In genomic region chr9:19201899-19202891, GRCh38 we compare ENCODE assay signal across 15 cellular contexts. TPM values are rescaled to one million over a fixed set of nuclear protein-coding genes. Genes with fewer than 3 reads are reported as not detected.
DNase-seq lines count a peak whose midpoint lies in the region; ATAC-seq and TF ChIP-seq lines count a peak whose summit lies in the region.
"Had no signal": no experiment of that assay in that cellular context is flagged by ENCODE, and none has a peak within 500 bp of the region (broad histone marks: within the 10 kb centered on the region; RNA-seq: fewer than 3 reads in every experiment).

No MANE protein-coding gene starts in this region.

- H3K36me3 ChIP-seq in body of pancreas (replicated peaks in 1 of 2; ENCODE audit: insufficient read depth in 1 of 2, low read depth in 2 of 2) = no peaks in the 10 kb centered on the region
- H3K36me3 ChIP-seq in mucosa of stomach (ENCODE audit: control insufficient read depth, insufficient read depth, low read length) = no peaks in the 10 kb centered on the region
- H3K36me3 ChIP-seq: ovary had no signal

- no peak for TF ChIP-seq POLR2A in body of pancreas (IDR thresholded peaks at IDR 0.05)

- DNase-seq in LNCaP clone FGC (ENCODE audit: low read depth) (peak; percentile 51), body of pancreas (peak; percentile 27 to 73 (median 42)), HCEC 1CT (no peak), NCI-H510A (lab: John Stamatoyannopoulos, UW) (no peak), NCI-H187 treated with DMSO at 0.1 percent for 48 hours (lab: John Stamatoyannopoulos, UW) (no peak), coronary artery (ENCODE audit: low spot score) (no peak)
- DNase-seq: anterior cingulate cortex; effector memory CD4-positive, alpha-beta T cell; left ventricle myocardium superior; NCI-H748 treated with DMSO at 0.1 percent for 48 hours; stimulated activated CD4-positive, alpha-beta T cell treated with anti-CD3 and anti-CD28 coated beads, Interleukin-1b, Interleukin-23, amount 100 ng/mL, for 48 hours had no signal

- peak; percentile 77 for ATAC-seq in body of pancreas
- ATAC-seq: left ventricle myocardium superior; stimulated activated memory B cell treated with anti-CD40 and anti-IgM and Interleukin-4, amounts not matched to agents 10 μg/mL and 1 μg/mL and 100 μg/mL, for 72 hours had no signal

- WGBS in body of pancreas, 2 donors = 37 to 54% methylated on average over 9 to 13 of the region's 13 CpGs

- TF ChIP-seq CTCF in C4-2B (conservative IDR thresholded peaks at IDR 0.05) = no peak
- TF ChIP-seq CTCF in LNCaP clone FGC (IDR thresholded peaks at IDR 0.05; ENCODE audit: control insufficient read depth, extremely low read depth, insufficient read depth) = no peak
- no peak for TF ChIP-seq CTCF in body of pancreas (IDR thresholded peaks at IDR 0.05)
- TF ChIP-seq CTCF in coronary artery (IDR thresholded peaks at IDR 0.05) = no peak

- H3K27me3 ChIP-seq in body of pancreas (no peaks in the 10 kb centered on the region), mucosa of stomach (ENCODE audit: control insufficient read depth, insufficient read depth, low read length) (no peaks in the 10 kb centered on the region)
- H3K27me3 ChIP-seq: ovary had no signal

- intact Hi-C loops in body of pancreas (cut with DNase I) = no loop called here

- H3K27ac ChIP-seq in C4-2B (peak overlapping the region; percentile 80), body of pancreas (peak overlapping the region; percentile 23 to 71 (median 51)), coronary artery (no peak overlapping the region)

- H3K9ac ChIP-seq in mucosa of stomach (ENCODE audit: low read length) = peak overlapping the region; percentile 65

- H3K4me1 ChIP-seq in body of pancreas (peaks cover 27% of the 10 kb centered on the region), mucosa of stomach (ENCODE audit: control insufficient read depth, insufficient read depth, low read length) (peaks cover 28% of the 10 kb centered on the region)

- H3K4me3 ChIP-seq in LNCaP clone FGC (ENCODE audit: low read depth, low read length) (no peak overlapping the region), body of pancreas (no peak overlapping the region), mucosa of stomach (ENCODE audit: low read length) (peak overlapping the region; percentile 9), coronary artery (no peak overlapping the region)
- H3K4me3 ChIP-seq: ovary had no signal

- H3K9me3 ChIP-seq in body of pancreas (no peaks in the 10 kb centered on the region), mucosa of stomach (ENCODE audit: control insufficient read depth, low read length) (no peaks in the 10 kb centered on the region)
- H3K9me3 ChIP-seq: ovary had no signal

RNA-seq across cellular contexts. Expression of gene DENND4C, which starts 28.3 kb away (rescaled TPM):
- total RNA-seq in body of pancreas = 10 to 100 TPM; 52.7 to 58.0 TPM

Comparison
In these comparisons a context has a peak if more than half of its experiments do, and no peak if none do; other contexts are left out.
1. H3K27ac ChIP-seq: peak in C4-2B (single experiment) and body of pancreas (4 of 4); none in coronary artery (0 of 2).
2. DNase-seq: peak in LNCaP clone FGC (single experiment) and body of pancreas (4 of 4); none in HCEC 1CT (single experiment), NCI-H510A (single experiment), NCI-H187 treated with DMSO at 0.1 percent for 48 hours (single experiment) and coronary artery (single experiment).